Comparison of ENCODE assay signal across 8 cellular contexts in genomic region chr14:61503167-61503801, GRCh38.
DNase-seq lines count a peak whose midpoint lies in the region; ATAC-seq and TF ChIP-seq lines count a peak whose summit lies in the region.

No MANE protein-coding gene starts in this region.

- no peak overlapping the region for H2AFZ ChIP-seq in mesenchymal stem cell (ENCODE audit: low read depth, low read length)
- no peak overlapping the region for H2AFZ ChIP-seq in PC-9

- CTCF ChIA-PET in Caco-2 (lab: Charles Lee), result no interaction called here
- CTCF ChIA-PET in activated naive CD4-positive, alpha-beta T cell treated with anti-CD3 and anti-CD28 coated beads for 36 hours (lab: Charles Lee), result interaction anchor here (0.7 to 11.1 kb wide), 9 partner anchors 9 to 334 kb away, joined by 3 to 130 read pairs (median 4); no protein-coding TSS in a partner anchor
- CTCF ChIA-PET in PC-9 (lab: Charles Lee), result no interaction called here

- no peaks in the 10 kb centered on the region for H3K4me1 Mint-ChIP-seq in Caco-2 (ENCODE audit: low read depth, unreplicated experiment)
- peaks cover 46 to 68% (median 52%) of the 10 kb centered on the region in 3 donors for H3K4me1 Mint-ChIP-seq in IgD-negative memory B cell
- peaks cover 97% of the 10 kb centered on the region for H3K4me1 Mint-ChIP-seq in activated naive CD4-positive, alpha-beta T cell treated with anti-CD3 and anti-CD28 coated beads for 36 hours (ENCODE audit: low read depth)

- H2AK5ac ChIP-seq in mesenchymal stem cell (ENCODE audit: low read length, severe bottlenecking), result no peak overlapping the region

- H4K20me1 ChIP-seq in PC-9 (ENCODE audit: insufficient read depth), result no peaks in the 10 kb centered on the region

- H3K27ac ChIP-seq in mesenchymal stem cell (ENCODE audit: low read length, poor library complexity, severe bottlenecking) (peak overlapping the region; percentile 41), PC-9 (no peak overlapping the region)

- no peak overlapping the region for H3K23ac ChIP-seq in mesenchymal stem cell (ENCODE audit: low read length in 2 of 2)

- no peak overlapping the region for H4K8ac ChIP-seq in mesenchymal stem cell (ENCODE audit: low read length)

- no peak overlapping the region for H3K4ac ChIP-seq in mesenchymal stem cell (ENCODE audit: low read depth in 1 of 2, low read length in 2 of 2)

- TF ChIP-seq CTCF in Caco-2 (IDR thresholded peaks at IDR 0.05; ENCODE audit: insufficient read depth in 1 of 2, low read depth in 1 of 2, low read length in 1 of 2, severe bottlenecking in 1 of 2, unreplicated experiment in 1 of 2) (no peak), PC-9 (conservative IDR thresholded peaks at IDR 0.05) (no peak)

- H3K4me1 ChIP-seq in Caco-2, result no peaks in the 10 kb centered on the region
- peaks cover 4% of the 10 kb centered on the region for H3K4me1 ChIP-seq in mesenchymal stem cell (ENCODE audit: control insufficient read depth, insufficient read depth, low read depth, low read length)
- H3K4me1 ChIP-seq in PC-9 (replicated peaks; ENCODE audit: insufficient read depth), result no peaks in the 10 kb centered on the region

- POLR2A ChIA-PET in Caco-2 (lab: Charles Lee) (no interaction called here), PC-9 (lab: Charles Lee; ENCODE audit: unreplicated experiment) (interaction anchor here (0.5 kb wide), 1 partner anchor 235 kb away, joined by 3 read pairs; no protein-coding TSS in a partner anchor)

- in situ Hi-C loops in G401 (cut with HindIII; ENCODE audit: low sequenced_read_pairs), result no loop called here

- BruUV-seq in Caco-2 (replicated peaks; lab: Mats Ljungman, UMichigan), result no TSS peak
- no TSS peak for BruUV-seq in PC-9 (replicated peaks; lab: Mats Ljungman, UMichigan)

- H3K9me2 ChIP-seq in PC-9 (ENCODE audit: insufficient read depth), result no peaks in the 10 kb centered on the region

- H3K4me3 ChIP-seq in Caco-2 (ENCODE audit: low read depth, low read length) (no peak overlapping the region), mesenchymal stem cell (ENCODE audit: insufficient read depth in 1 of 2, low read depth in 1 of 2, low read length in 2 of 2) (no peak overlapping the region), PC-9 (no peak overlapping the region)

- no peak overlapping the region for H2BK15ac ChIP-seq in mesenchymal stem cell (ENCODE audit: low read depth, poor library complexity, severe bottlenecking)

- H3F3A ChIP-seq in PC-9 (ENCODE audit: insufficient read depth, low read depth), result 0 out of 2 replicates have a peak, but pooled peaks cover 6% of the 10 kb centered on the region

- H3K9me3 Mint-ChIP-seq in Caco-2 (ENCODE audit: unreplicated experiment) (no peaks in the 10 kb centered on the region), IgD-negative memory B cell (peaks cover 0 to 8% (median 0%) of the 10 kb centered on the region in 3 donors)
- peaks cover 5% of the 10 kb centered on the region for H3K9me3 Mint-ChIP-seq in activated naive CD4-positive, alpha-beta T cell treated with anti-CD3 and anti-CD28 coated beads for 36 hours

- H3K27me3 ChIP-seq in Caco-2 (replicated peaks; ENCODE audit: control insufficient read depth, insufficient read depth, low read length) (no peaks in the 10 kb centered on the region), mesenchymal stem cell (ENCODE audit: control insufficient read depth in 1 of 2, insufficient read depth in 1 of 2, low read length in 2 of 2) (no peaks in the 10 kb centered on the region), PC-9 (ENCODE audit: insufficient read depth, low read depth) (no peaks in the 10 kb centered on the region)

- no peak overlapping the region for H4K91ac ChIP-seq in mesenchymal stem cell (ENCODE audit: low read length)

- H3K79me2 ChIP-seq in PC-9 (ENCODE audit: low read depth), result no peaks in the 10 kb centered on the region

- no peaks in the 10 kb centered on the region for H3K27me3 Mint-ChIP-seq in Caco-2 (ENCODE audit: insufficient read depth, unreplicated experiment)
- H3K27me3 Mint-ChIP-seq in IgD-negative memory B cell, result peaks cover 1% of the 10 kb centered on the region
- H3K27me3 Mint-ChIP-seq in activated naive CD4-positive, alpha-beta T cell treated with anti-CD3 and anti-CD28 coated beads for 36 hours (ENCODE audit: low read depth), result no peaks in the 10 kb centered on the region

- peak overlapping the region; percentile 69 for H3K9ac ChIP-seq in mesenchymal stem cell (ENCODE audit: low read length)

- no peak overlapping the region for H3K18ac ChIP-seq in mesenchymal stem cell (ENCODE audit: low read depth in 1 of 2, low read length in 2 of 2)

- intact Hi-C loops in Caco-2 (cut with micrococcal nuclease; ENCODE audit: unreplicated experiment) (no loop called here), PC-9 (cut with micrococcal nuclease; ENCODE audit: unreplicated experiment) (no loop called here)
- intact Hi-C loops in activated naive CD4-positive, alpha-beta T cell treated with anti-CD3 and anti-CD28 coated beads for 36 hours (cut with micrococcal nuclease), result loop anchor here (1.0 to 5.0 kb wide), 14 partner anchors 8 to 334 kb away; partner anchors contain the start of gene HIF1A

- H3K9me3 ChIP-seq in Caco-2, result no peaks in the 10 kb centered on the region
- no peaks in the 10 kb centered on the region for H3K9me3 ChIP-seq in mesenchymal stem cell (ENCODE audit: control insufficient read depth, low read length)
- H3K9me3 ChIP-seq in PC-9 (ENCODE audit: insufficient read depth, low read depth), result no peaks in the 10 kb centered on the region

- H2BK5ac ChIP-seq in mesenchymal stem cell (ENCODE audit: low read depth, low read length, poor library complexity, severe bottlenecking), result no peak overlapping the region

- H3K27ac Mint-ChIP-seq in Caco-2 (ENCODE audit: unreplicated experiment), result peak overlapping the region; percentile 9
- H3K27ac Mint-ChIP-seq in IgD-negative memory B cell, result peak overlapping the region; percentile 96 to 97 (median 97)
- H3K27ac Mint-ChIP-seq in activated naive CD4-positive, alpha-beta T cell treated with anti-CD3 and anti-CD28 coated beads for 36 hours, result peak overlapping the region; percentile 100

- H3K4me3 Mint-ChIP-seq in Caco-2 (ENCODE audit: unreplicated experiment) (no peak overlapping the region), IgD-negative memory B cell (peak overlapping the region; percentile 75 to 94 (median 89))
- peak overlapping the region; percentile 66 for H3K4me3 Mint-ChIP-seq in activated naive CD4-positive, alpha-beta T cell treated with anti-CD3 and anti-CD28 coated beads for 36 hours

- WGBS in mesenchymal stem cell, result 98% methylated on average over 7 of the region's 7 CpGs

- peaks cover 5% of the 10 kb centered on the region for H3K36me3 Mint-ChIP-seq in Caco-2 (ENCODE audit: insufficient read depth, unreplicated experiment)
- no peaks in the 10 kb centered on the region for H3K36me3 Mint-ChIP-seq in IgD-negative memory B cell
- H3K36me3 Mint-ChIP-seq in activated naive CD4-positive, alpha-beta T cell treated with anti-CD3 and anti-CD28 coated beads for 36 hours (ENCODE audit: low read depth), result peaks cover 49% of the 10 kb centered on the region

- no peak for DNase-seq in Caco-2
- DNase-seq in activated naive CD4-positive, alpha-beta T cell treated with anti-CD3 and anti-CD28 coated beads for 36 hours, result peak; percentile 92
- DNase-seq in mesenchymal stem cell, result no peak
- no peak for DNase-seq in iPS-NIHi11 (ENCODE audit: low spot score)
- DNase-seq in G401 (ENCODE audit: low spot score), result no peak
- no peak for DNase-seq in PC-9

- H3K36me3 ChIP-seq in Caco-2 (ENCODE audit: control insufficient read depth, insufficient read depth, low read length), result no peaks in the 10 kb centered on the region
- no peaks in the 10 kb centered on the region for H3K36me3 ChIP-seq in mesenchymal stem cell (ENCODE audit: control insufficient read depth in 1 of 2, insufficient read depth in 2 of 2, low read depth in 1 of 2, low read length in 2 of 2)
- peaks cover 7% of the 10 kb centered on the region for H3K36me3 ChIP-seq in PC-9 (ENCODE audit: low read depth)

- H3K4me2 ChIP-seq in mesenchymal stem cell (ENCODE audit: low read length, poor library complexity, severe bottlenecking), result no peak overlapping the region
- H3K4me2 ChIP-seq in PC-9, result no peak overlapping the region

- no peak overlapping the region for H3K14ac ChIP-seq in mesenchymal stem cell (ENCODE audit: low read length in 2 of 2)

- peak; percentile 75 for ATAC-seq in GM21515 (IDR thresholded peaks at IDR 0.05; ENCODE audit: unreplicated experiment)

- H2BK120ac ChIP-seq in mesenchymal stem cell (ENCODE audit: low read depth, low read length), result no peak overlapping the region

- H3K79me1 ChIP-seq in mesenchymal stem cell (replicated peaks; ENCODE audit: low read length, poor library complexity, severe bottlenecking), result no peaks in the 10 kb centered on the region

- no peak overlapping the region for H2BK12ac ChIP-seq in mesenchymal stem cell (ENCODE audit: low read length in 2 of 2)

Comparison
In these comparisons a context has a peak if more than half of its experiments do, and no peak if none do; other contexts are left out.
1. H3K27ac Mint-ChIP-seq: peak in every context shown above with its lines; median percentile 100 in activated naive CD4-positive, alpha-beta T cell treated with anti-CD3 and anti-CD28 coated beads for 36 hours; 97 in IgD-negative memory B cell; 9 in Caco-2.